In the genomic region with DNA sequence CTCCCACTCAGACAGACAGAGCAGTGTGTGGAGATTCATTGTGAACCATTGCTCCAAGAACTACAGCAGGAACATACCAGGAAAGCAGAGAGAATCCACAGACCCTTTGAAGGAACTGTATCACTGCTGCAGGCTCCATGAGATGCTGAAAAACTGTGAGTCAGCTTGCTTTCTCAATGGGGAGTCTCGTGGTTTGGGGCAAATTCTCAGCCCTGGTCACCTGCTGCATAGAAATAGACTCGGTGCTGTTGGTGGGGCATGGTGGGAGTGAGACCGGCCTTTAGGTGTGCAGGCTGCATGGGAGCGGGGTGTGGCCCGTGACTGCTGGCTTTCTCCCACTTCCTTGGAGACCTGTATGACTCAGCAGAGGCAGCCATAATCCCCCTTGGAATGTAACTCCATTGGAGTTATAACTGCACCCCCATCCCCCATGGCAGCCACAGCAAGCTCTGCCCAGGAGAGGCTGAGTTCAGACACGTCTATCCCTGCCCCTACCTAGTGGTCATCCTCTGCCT, we compare ENCODE assay signal across 17 cellular contexts. TPM values are rescaled to one million over a fixed set of nuclear protein-coding genes. Genes with fewer than 3 reads are reported as not detected.
A peak's percentile ranks its signal among the peaks of the same experiment; 100 is the strongest.
DNase-seq lines count a peak whose midpoint lies in the region; ATAC-seq, FAIRE-seq and TF ChIP-seq lines count a peak whose summit lies in the region.
"Had no signal": no experiment of that assay in that cellular context is flagged by ENCODE, and none has a peak within 500 bp of the region (broad histone marks: within the 10 kb centered on the region; RNA-seq: fewer than 3 reads in every experiment).

No MANE protein-coding gene starts in this region.

- H3K27ac Mint-ChIP-seq in MCF 10A (ENCODE audit: low read depth, unreplicated experiment) = peak overlapping the region; percentile 80
- H3K27ac Mint-ChIP-seq: naive thymus-derived CD8-positive, alpha-beta T cell had no signal

- H3K4me3 Mint-ChIP-seq in MCF 10A (ENCODE audit: unreplicated experiment) = peak overlapping the region; percentile 13
- H3K4me3 Mint-ChIP-seq: naive thymus-derived CD8-positive, alpha-beta T cell had no signal

- no peaks in the 10 kb centered on the region for H3K9me3 ChIP-seq in breast epithelium
- H3K9me3 ChIP-seq: thyroid gland had no signal

- no peaks in the 10 kb centered on the region for H3K36me3 ChIP-seq in breast epithelium
- H3K36me3 ChIP-seq: thyroid gland had no signal

- peaks cover 21% of the 10 kb centered on the region for H3K36me3 Mint-ChIP-seq in MCF 10A (ENCODE audit: insufficient read depth, unreplicated experiment)

- no peaks in the 10 kb centered on the region for H3K4me1 ChIP-seq in breast epithelium

- TF ChIP-seq POLR2A in breast epithelium (IDR thresholded peaks at IDR 0.05) = no peak

- CTCF ChIA-PET in MCF 10A (lab: Yijun Ruan, JAX) = interaction anchor here (0.6 to 2.3 kb wide), 2 partner anchors 14 to 386 kb away, joined by 3 to 6 read pairs; no protein-coding TSS in a partner anchor

- no peak overlapping the region for H3K27ac ChIP-seq in breast epithelium
- H3K27ac ChIP-seq: skin epidermis, thyroid gland had no signal

- H3K27me3 ChIP-seq in breast epithelium = no peaks in the 10 kb centered on the region
- H3K27me3 ChIP-seq: thyroid gland had no signal

- DNase-seq in MCF 10A (ENCODE audit: unreplicated experiment) = peak; percentile 96
- DNase-seq in breast epithelium (ENCODE audit: low spot score in 2 of 2) = no peak
- DNase-seq in T1000 (lab: John Stamatoyannopoulos, UW) = peak; percentile 37
- peak; percentile 8 for DNase-seq in iPS-NIHi11 (ENCODE audit: low spot score)
- no peak for DNase-seq in D721Med (ENCODE audit: insufficient read length, low spot score)
- no peak for DNase-seq in NAMALWA (ENCODE audit: low spot score)
- DNase-seq: activated naive CD4-positive, alpha-beta T cell treated with anti-CD3 and anti-CD28 coated beads, Interleukin-2, amount 50 U/mL, for 16 hours; MV-4-11; naive thymus-derived CD8-positive, alpha-beta T cell; NCI-H446 treated with DMSO at 0.1 percent for 48 hours; Right ventricle myocardium superior; thyroid gland had no signal

- TF ChIP-seq CTCF in MCF 10A (IDR thresholded peaks at IDR 0.05; ENCODE audit: unreplicated experiment) (no peak), breast epithelium (IDR thresholded peaks at IDR 0.05) (no peak), D721Med (IDR thresholded peaks at IDR 0.05; ENCODE audit: insufficient read depth, missing control alignments) (no peak)

- no peak for FAIRE-seq in D721Med (lab: Jason Lieb, UNC)
- FAIRE-seq: colon, TTC549 had no signal

- POLR2A ChIA-PET in MCF 10A (lab: Yijun Ruan, JAX) = interaction anchor here (0.9 to 1.6 kb wide), 6 partner anchors 14 to 124 kb away, joined by 3 to 6 read pairs (median 4); no protein-coding TSS in a partner anchor

- H3K9me3 Mint-ChIP-seq in MCF 10A (ENCODE audit: unreplicated experiment) = peaks cover 15% of the 10 kb centered on the region

- ATAC-seq in HG03378 (IDR thresholded peaks at IDR 0.05; ENCODE audit: unreplicated experiment) (no peak), GM18519 (IDR thresholded peaks at IDR 0.05; ENCODE audit: low FRiP score, unreplicated experiment) (no peak)
- ATAC-seq: naive thymus-derived CD8-positive, alpha-beta T cell had no signal

- peaks cover 24% of the 10 kb centered on the region for H3K4me1 Mint-ChIP-seq in MCF 10A (ENCODE audit: insufficient read depth, unreplicated experiment)
- H3K4me1 Mint-ChIP-seq: naive thymus-derived CD8-positive, alpha-beta T cell had no signal

- no TSS peak for BruUV-seq in MCF 10A (replicated peaks; lab: Mats Ljungman, UMichigan)

- no peaks in the 10 kb centered on the region for H3K27me3 Mint-ChIP-seq in MCF 10A (ENCODE audit: insufficient read depth, unreplicated experiment)

- intact Hi-C loops in MCF 10A (cut with micrococcal nuclease) (no loop called here), breast epithelium (cut with DNase I; ENCODE audit: low total_unique reads) (no loop called here)

- no peak overlapping the region for H3K4me3 ChIP-seq in breast epithelium
- H3K4me3 ChIP-seq: skin epidermis, thyroid gland had no signal

RNA-seq across cellular contexts. Expression of a gene that starts 35.6 kb away (rescaled TPM):
- 98.4 and 112 TPM in 2 replicates for total RNA-seq in MCF 10A (2022)
- 100 to 1,000 TPM in 2 of 3 donors, 10 to 100 TPM in 1; 20.3 to 223 (median 118) TPM for total RNA-seq in breast epithelium

Comparison
In these comparisons a context has a peak if more than half of its experiments do, and no peak if none do; other contexts are left out.
1. DNase-seq: peak in MCF 10A (single experiment), T1000 (single experiment) and iPS-NIHi11 (single experiment); none in breast epithelium (0 of 2), D721Med (single experiment) and NAMALWA (single experiment).